23 cellular contexts compared by ENCODE assay signal in genomic region chr11:87254582-87254981, GRCh38.
"Had no signal": no experiment of that assay in that cellular context is flagged by ENCODE, and none has a peak within 500 bp of the region (broad histone marks: within the 10 kb centered on the region; RNA-seq: fewer than 3 reads in every experiment).

No MANE protein-coding gene starts in this region.

- H3K27me3 ChIP-seq: MG63, SJSA1 had no signal

- DNase-seq: Karpas-422, KG1, MG63, NCI-H1092, NCI-H1105 treated with DMSO at 0.1 percent for 48 hours, NCI-H1417 treated with DMSO at 0.1 percent for 48 hours, NCI-H146, NCI-H1694 treated with DMSO at 0.1 percent for 48 hours, NCI-H1930, NCI-H2081, NCI-H2107, NCI-H226, NCI-H446, NCI-H510A, NCI-H524 treated with DMSO at 0.1 percent for 48 hours, NCI-H69, NCI-H774, Right ventricle myocardium superior, RPMI8226, SIG-M5 had no signal

- FAIRE-seq: RCC 7860 had no signal

- H3K9me3 ChIP-seq: MG63, SJSA1 had no signal

- H3K27ac ChIP-seq: SJSA1, SK-N-MC had no signal

- H3K4me3 ChIP-seq: MG63, SJSA1, SK-N-MC had no signal

- H3K4me1 ChIP-seq: SJSA1 had no signal

- H3K36me3 ChIP-seq: MG63, SJSA1 had no signal
